In genomic region chr18:14178691-14179196, GRCh38 we compare ENCODE assay signal across 8 cellular contexts. TPM values are rescaled to one million over a fixed set of nuclear protein-coding genes. Genes with fewer than 3 reads are reported as not detected.
DNase-seq lines count a peak whose midpoint lies in the region; ATAC-seq and TF ChIP-seq lines count a peak whose summit lies in the region.
"Not testable (repeated sequence)": the region's sequence is repeated elsewhere in the genome, so short reads cannot be mapped to it uniquely, and the experiment has no call there.

No MANE protein-coding gene starts in this region.

- not testable (repeated sequence) for H3K4me1 Mint-ChIP-seq in activated naive CD8-positive, alpha-beta T cell (ENCODE audit: low read depth)

- DNase-seq in GM12865 (ENCODE audit: low read depth) (peak; percentile 86), LNCaP clone FGC (ENCODE audit: low read depth) (peak; percentile 23), T follicular helper cell (ENCODE audit: low read depth) (peak; percentile 58), Right ventricle myocardium superior (peak; percentile 61), psoas muscle (peak; percentile 41 to 74)
- DNase-seq in tibial nerve (ENCODE audit: low spot score in 2 of 2) = not testable (repeated sequence)

- peak overlapping the region; percentile 88 for H3K4me3 Mint-ChIP-seq in activated naive CD8-positive, alpha-beta T cell

- not testable (repeated sequence) for TF ChIP-seq EP300 in tibial nerve (IDR thresholded peaks at IDR 0.05)

- POLR2A ChIA-PET in HEK293 (lab: Yijun Ruan, JAX) = not testable (repeated sequence)

- intact Hi-C loops in Right ventricle myocardium superior (cut with DNase I); psoas muscle (cut with DNase I): not testable (repeated sequence)

- not testable (repeated sequence) for H3K4me1 ChIP-seq in HEK293 (ENCODE audit: control insufficient read depth, insufficient read depth, low read length); psoas muscle; tibial nerve

- 2 to 14% (median 6%) methylated on average over 33 to 38 of the region's 38 CpGs for WGBS in psoas muscle, 3 donors
- WGBS in tibial nerve, 2 donors = 0 to 17% methylated on average over 2 to 34 of the region's 38 CpGs

- H3K9me3 ChIP-seq in HEK293 (ENCODE audit: control insufficient read depth, insufficient read depth, low read depth, low read length); psoas muscle; tibial nerve: not testable (repeated sequence)

- peak; percentile 98 for ATAC-seq in Right ventricle myocardium superior (ENCODE audit: poor library complexity)
- peak; percentile 93 to 98 (median 96) for ATAC-seq in psoas muscle

- H3K27ac Mint-ChIP-seq in activated naive CD8-positive, alpha-beta T cell = not testable (repeated sequence)

- H3K27me3 Mint-ChIP-seq in activated naive CD8-positive, alpha-beta T cell = not testable (repeated sequence)

- CTCF ChIA-PET in HEK293 (lab: Yijun Ruan, JAX) = interaction anchor here (0.6 to 0.9 kb wide), 5 partner anchors 125 to 797 kb away, joined by 3 to 4 read pairs (median 4); no protein-coding TSS in a partner anchor

- not testable (repeated sequence) for TF ChIP-seq POLR2A in tibial nerve (IDR thresholded peaks at IDR 0.05)

- not testable (repeated sequence) for H3K27me3 ChIP-seq in psoas muscle (ENCODE audit: insufficient read depth in 3 of 3, low read length in 2 of 3); tibial nerve

- not testable (repeated sequence) for H3K27ac ChIP-seq in HEK293 (ENCODE audit: extremely low read depth, low read depth, low read length); psoas muscle; tibial nerve

- H3K4me3 ChIP-seq in GM12865 (ENCODE audit: low read depth, low read length) (peak overlapping the region; percentile 52), HEK293 (ENCODE audit: low read depth, low read length) (peak overlapping the region; percentile 51), LNCaP clone FGC (ENCODE audit: low read depth, low read length) (peak overlapping the region; percentile 46), psoas muscle (peak overlapping the region; percentile 70), tibial nerve (peak overlapping the region; percentile 21 to 53 (median 40))

- peak; percentile 61 for TF ChIP-seq CTCF in GM12865 (IDR thresholded peaks at IDR 0.05; ENCODE audit: insufficient read depth, low read depth, low read length, missing control alignments)
- peak; percentile 91 for TF ChIP-seq CTCF in HEK293 (tag by site-specific recombination; IDR thresholded peaks at IDR 0.05)
- peak; percentile 66 for TF ChIP-seq CTCF in LNCaP clone FGC (IDR thresholded peaks at IDR 0.05; ENCODE audit: control insufficient read depth, extremely low read depth, insufficient read depth)
- TF ChIP-seq CTCF in psoas muscle (IDR thresholded peaks at IDR 0.05) = peak; percentile 52
- peak in 3 of 5 experiments; percentile 32 to 60 (median 40) for TF ChIP-seq CTCF in tibial nerve (IDR thresholded peaks at IDR 0.05)

- H3K9me3 Mint-ChIP-seq in activated naive CD8-positive, alpha-beta T cell (ENCODE audit: low read depth) = not testable (repeated sequence)

- H3K36me3 Mint-ChIP-seq in activated naive CD8-positive, alpha-beta T cell = not testable (repeated sequence)

- not testable (repeated sequence) for H3K36me3 ChIP-seq in HEK293 (ENCODE audit: control insufficient read depth in 2 of 2, insufficient read depth in 1 of 2, low read length in 2 of 2); psoas muscle (ENCODE audit: insufficient read depth in 1 of 2, low read depth in 1 of 2); tibial nerve

TF ChIP-seq in HEK293, 187 proteins besides CTCF, POLR2A, EP300 and RAD21 (continues in another document):
- TF ChIP-seq, protein P1, sequence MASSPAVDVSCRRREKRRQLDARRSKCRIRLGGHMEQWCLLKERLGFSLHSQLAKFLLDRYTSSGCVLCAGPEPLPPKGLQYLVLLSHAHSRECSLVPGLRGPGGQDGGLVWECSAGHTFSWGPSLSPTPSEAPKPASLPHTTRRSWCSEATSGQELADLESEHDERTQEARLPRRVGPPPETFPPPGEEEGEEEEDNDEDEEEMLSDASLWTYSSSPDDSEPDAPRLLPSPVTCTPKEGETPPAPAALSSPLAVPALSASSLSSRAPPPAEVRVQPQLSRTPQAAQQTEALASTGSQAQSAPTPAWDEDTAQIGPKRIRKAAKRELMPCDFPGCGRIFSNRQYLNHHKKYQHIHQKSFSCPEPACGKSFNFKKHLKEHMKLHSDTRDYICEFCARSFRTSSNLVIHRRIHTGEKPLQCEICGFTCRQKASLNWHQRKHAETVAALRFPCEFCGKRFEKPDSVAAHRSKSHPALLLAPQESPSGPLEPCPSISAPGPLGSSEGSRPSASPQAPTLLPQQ (tag by site-specific recombination; IDR thresholded peaks at IDR 0.05) = peak; percentile 64
- TF ChIP-seq, protein P2, sequence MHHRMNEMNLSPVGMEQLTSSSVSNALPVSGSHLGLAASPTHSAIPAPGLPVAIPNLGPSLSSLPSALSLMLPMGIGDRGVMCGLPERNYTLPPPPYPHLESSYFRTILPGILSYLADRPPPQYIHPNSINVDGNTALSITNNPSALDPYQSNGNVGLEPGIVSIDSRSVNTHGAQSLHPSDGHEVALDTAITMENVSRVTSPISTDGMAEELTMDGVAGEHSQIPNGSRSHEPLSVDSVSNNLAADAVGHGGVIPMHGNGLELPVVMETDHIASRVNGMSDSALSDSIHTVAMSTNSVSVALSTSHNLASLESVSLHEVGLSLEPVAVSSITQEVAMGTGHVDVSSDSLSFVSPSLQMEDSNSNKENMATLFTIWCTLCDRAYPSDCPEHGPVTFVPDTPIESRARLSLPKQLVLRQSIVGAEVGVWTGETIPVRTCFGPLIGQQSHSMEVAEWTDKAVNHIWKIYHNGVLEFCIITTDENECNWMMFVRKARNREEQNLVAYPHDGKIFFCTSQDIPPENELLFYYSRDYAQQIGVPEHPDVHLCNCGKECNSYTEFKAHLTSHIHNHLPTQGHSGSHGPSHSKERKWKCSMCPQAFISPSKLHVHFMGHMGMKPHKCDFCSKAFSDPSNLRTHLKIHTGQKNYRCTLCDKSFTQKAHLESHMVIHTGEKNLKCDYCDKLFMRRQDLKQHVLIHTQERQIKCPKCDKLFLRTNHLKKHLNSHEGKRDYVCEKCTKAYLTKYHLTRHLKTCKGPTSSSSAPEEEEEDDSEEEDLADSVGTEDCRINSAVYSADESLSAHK (tag by site-specific recombination; IDR thresholded peaks at IDR 0.05) = peak; percentile 44; the same call in 1 of the 2 replicates
- peak; percentile 66 for TF ChIP-seq SP2 (tag by site-specific recombination; IDR thresholded peaks at IDR 0.05)
- TF ChIP-seq ZNF335 (tag by site-specific recombination; conservative IDR thresholded peaks at IDR 0.05) = peak; percentile 47
- peak; percentile 40; the same call in 1 of the 2 replicates for TF ChIP-seq KLF8 (tag by site-specific recombination; IDR thresholded peaks at IDR 0.05)
- peak; percentile 68 for TF ChIP-seq ZNF654 (tag by site-specific recombination; IDR thresholded peaks at IDR 0.05; ENCODE audit: low read depth)
- peak; percentile 85 for TF ChIP-seq ZNF501 (tag by site-specific recombination; IDR thresholded peaks at IDR 0.05)
- TF ChIP-seq, protein P3, sequence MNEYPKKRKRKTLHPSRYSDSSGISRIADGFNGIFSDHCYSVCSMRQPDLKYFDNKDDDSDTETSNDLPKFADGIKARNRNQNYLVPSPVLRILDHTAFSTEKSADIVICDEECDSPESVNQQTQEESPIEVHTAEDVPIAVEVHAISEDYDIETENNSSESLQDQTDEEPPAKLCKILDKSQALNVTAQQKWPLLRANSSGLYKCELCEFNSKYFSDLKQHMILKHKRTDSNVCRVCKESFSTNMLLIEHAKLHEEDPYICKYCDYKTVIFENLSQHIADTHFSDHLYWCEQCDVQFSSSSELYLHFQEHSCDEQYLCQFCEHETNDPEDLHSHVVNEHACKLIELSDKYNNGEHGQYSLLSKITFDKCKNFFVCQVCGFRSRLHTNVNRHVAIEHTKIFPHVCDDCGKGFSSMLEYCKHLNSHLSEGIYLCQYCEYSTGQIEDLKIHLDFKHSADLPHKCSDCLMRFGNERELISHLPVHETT (tag by site-specific recombination; IDR thresholded peaks at IDR 0.05) = 0 out of 2 replicates have a peak, but pooled peaks have one; percentile 33

RNA-seq across cellular contexts. Expression of gene ZNF519, which starts 46.5 kb away (rescaled TPM):
- total RNA-seq in Right ventricle myocardium superior (2.7 TPM), psoas muscle (1 to 10 TPM in 3 of 4 donors, under 1 TPM in 1; 0.47 to 3.2 (median 1.2) TPM), tibial nerve (10 to 100 TPM in 2 of 4 donors, 1 to 10 TPM in 2; 3.0 to 11.4 (median 9.5) TPM)
- polyA plus RNA-seq in psoas muscle = 1 to 10 TPM in 2 of 3 donors, under 1 TPM in 1; 0.25 to 2.6 (median 1.1) TPM

Comparison
In these comparisons a context has a peak if more than half of its experiments do, and no peak if none do; other contexts are left out.
1. CTCF ChIP-seq: peak in every context shown above with its lines; median percentile 91 in HEK293; 66 in LNCaP clone FGC; 61 in GM12865; 52 in psoas muscle; 40 in tibial nerve.